19 cellular contexts compared by ENCODE assay signal in the genomic region with DNA sequence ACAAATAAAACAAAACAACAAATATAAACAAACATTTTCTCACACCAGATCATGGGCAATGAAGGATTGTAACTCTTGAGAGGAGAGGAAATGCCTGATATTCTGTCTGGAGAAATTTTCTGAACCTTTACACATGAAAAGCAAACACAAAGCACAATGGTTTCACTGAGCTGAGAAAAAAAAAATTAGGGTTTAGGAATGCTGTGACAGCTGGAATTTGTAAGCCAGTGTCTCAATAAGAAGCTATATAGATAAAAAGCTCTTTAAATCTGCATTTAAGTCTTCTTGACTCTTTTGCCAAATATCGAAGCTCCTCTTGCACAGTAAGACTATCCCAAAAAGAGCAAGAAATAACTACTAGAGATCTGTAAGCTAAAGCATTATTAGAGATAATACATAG.
"Had no signal": no experiment of that assay in that cellular context is flagged by ENCODE, and none has a peak within 500 bp of the region (broad histone marks: within the 10 kb centered on the region; RNA-seq: fewer than 3 reads in every experiment).

No MANE protein-coding gene starts in this region.

- H3K36me3 ChIP-seq: brain microvascular endothelial cell, heart right ventricle, left ventricle myocardium inferior, thyroid gland had no signal

- H3K27me3 ChIP-seq: brain microvascular endothelial cell, heart right ventricle, thyroid gland had no signal

- H3K4me1 ChIP-seq: left ventricle myocardium inferior had no signal

- H3K27me3 Mint-ChIP-seq: activated CD8-positive, alpha-beta T cell treated with anti-CD3 and anti-CD28 coated beads for 36 hours; activated naive CD8-positive, alpha-beta T cell treated with anti-CD3 and anti-CD28 coated beads, Interleukin-2, amount 10 ng/mL, durations not matched to agents 7 days and 5 days; activated T-helper 17 cell treated with anti-CD3 and anti-CD28 coated beads, Interleukin-2, amount 50 U/mL, for 72 hours had no signal

- H3K4me3 ChIP-seq: coronary artery, heart right ventricle, left ventricle myocardium inferior, thyroid gland had no signal

- H3K9me3 Mint-ChIP-seq: activated CD8-positive, alpha-beta T cell treated with anti-CD3 and anti-CD28 coated beads for 36 hours; activated T-helper 17 cell treated with anti-CD3 and anti-CD28 coated beads, Interleukin-2, amount 50 U/mL, for 72 hours had no signal

- H3K27ac Mint-ChIP-seq: activated CD8-positive, alpha-beta T cell treated with anti-CD3 and anti-CD28 coated beads for 36 hours; activated naive CD8-positive, alpha-beta T cell treated with anti-CD3 and anti-CD28 coated beads, Interleukin-2, amount 10 ng/mL, durations not matched to agents 7 days and 5 days; activated T-helper 17 cell treated with anti-CD3 and anti-CD28 coated beads, Interleukin-2, amount 50 U/mL, for 72 hours; naive thymus-derived CD8-positive, alpha-beta T cell; stimulated activated naive B cell treated with anti-CD40 and anti-IgM and Interleukin-4, amounts not matched to agents 10 μg/mL and 1 μg/mL and 100 μg/mL, for 72 hours; T-helper 2 cell treated with Interferon-gamma antibody and Interleukin-4, amounts not matched to agents 5 μg/mL and 100 μg/mL, for 36 hours; WTC11 had no signal

- H3K9me3 ChIP-seq: thyroid gland had no signal

- ATAC-seq: activated CD8-positive, alpha-beta T cell treated with anti-CD3 and anti-CD28 coated beads for 36 hours; activated T-helper 17 cell treated with anti-CD3 and anti-CD28 coated beads, Interleukin-2, amount 50 U/mL, for 72 hours; heart right ventricle; naive thymus-derived CD8-positive, alpha-beta T cell; stimulated activated naive B cell treated with anti-CD40 and anti-IgM and Interleukin-4, amounts not matched to agents 10 μg/mL and 1 μg/mL and 100 μg/mL, for 72 hours; WTC11 had no signal

- H3K27ac ChIP-seq: brain microvascular endothelial cell, coronary artery, heart right ventricle, left ventricle myocardium inferior, thyroid gland had no signal

- H3K36me3 Mint-ChIP-seq: activated naive CD8-positive, alpha-beta T cell treated with anti-CD3 and anti-CD28 coated beads, Interleukin-2, amount 10 ng/mL, durations not matched to agents 7 days and 5 days; naive thymus-derived CD8-positive, alpha-beta T cell; stimulated activated naive B cell treated with anti-CD40 and anti-IgM and Interleukin-4, amounts not matched to agents 10 μg/mL and 1 μg/mL and 100 μg/mL, for 72 hours had no signal

- H3K4me3 Mint-ChIP-seq: activated CD8-positive, alpha-beta T cell treated with anti-CD3 and anti-CD28 coated beads for 36 hours; activated naive CD8-positive, alpha-beta T cell treated with anti-CD3 and anti-CD28 coated beads, Interleukin-2, amount 10 ng/mL, durations not matched to agents 7 days and 5 days; activated T-helper 17 cell treated with anti-CD3 and anti-CD28 coated beads, Interleukin-2, amount 50 U/mL, for 72 hours; naive thymus-derived CD8-positive, alpha-beta T cell; stimulated activated naive B cell treated with anti-CD40 and anti-IgM and Interleukin-4, amounts not matched to agents 10 μg/mL and 1 μg/mL and 100 μg/mL, for 72 hours; T-helper 2 cell treated with Interferon-gamma antibody and Interleukin-4, amounts not matched to agents 5 μg/mL and 100 μg/mL, for 36 hours; WTC11 had no signal

- DNase-seq: activated CD4-positive, alpha-beta T cell treated with anti-CD3 and anti-CD28 coated beads for 4 hours; activated CD8-positive, alpha-beta T cell treated with anti-CD3 and anti-CD28 coated beads for 36 hours; activated naive CD4-positive, alpha-beta T cell; activated naive CD8-positive, alpha-beta T cell treated with anti-CD3 and anti-CD28 coated beads, Interleukin-2, amount 10 ng/mL, durations not matched to agents 7 days and 5 days; activated T-cell treated with anti-CD3 and anti-CD28 coated beads, Interleukin-2, amount 50 U/mL, for 1 hour; brain microvascular endothelial cell; central memory CD4-positive, alpha-beta T cell; erythroblast; heart right ventricle; left ventricle myocardium inferior; nucleus accumbens; retina; stimulated activated naive B cell treated with anti-CD40 and anti-IgM and Interleukin-4, amounts not matched to agents 10 μg/mL and 1 μg/mL and 100 μg/mL, for 72 hours; thyroid gland had no signal

- H3K4me1 Mint-ChIP-seq: activated naive CD8-positive, alpha-beta T cell treated with anti-CD3 and anti-CD28 coated beads, Interleukin-2, amount 10 ng/mL, durations not matched to agents 7 days and 5 days; activated T-helper 17 cell treated with anti-CD3 and anti-CD28 coated beads, Interleukin-2, amount 50 U/mL, for 72 hours; WTC11 had no signal
